ENCODE assay signal across 8 cellular contexts in genomic region chr19:19032420-19033175, GRCh38. TPM values are rescaled to one million over a fixed set of nuclear protein-coding genes. Genes with fewer than 3 reads are reported as not detected.
A peak's percentile ranks its signal among the peaks of the same experiment; 100 is the strongest.
DNase-seq lines count a peak whose midpoint lies in the region; ATAC-seq and TF ChIP-seq lines count a peak whose summit lies in the region.

No MANE protein-coding gene starts in this region.

- ATAC-seq in HG03159 (IDR thresholded peaks at IDR 0.05; ENCODE audit: unreplicated experiment) (peak; percentile 55), lower lobe of right lung (peak; percentile 63 to 75)

- H3K27ac ChIP-seq in ectodermal cell (ENCODE audit: insufficient read depth, low read depth, low read length, poor library complexity, severe bottlenecking) = peak overlapping the region; percentile 56
- H3K27ac ChIP-seq in lower lobe of right lung = peak overlapping the region; percentile 97

- H3K9me3 ChIP-seq in ectodermal cell (ENCODE audit: control insufficient read depth, low read length) (no peaks in the 10 kb centered on the region), lower lobe of right lung (no peaks in the 10 kb centered on the region)

- H3K27me3 ChIP-seq in ectodermal cell (ENCODE audit: control insufficient read depth, insufficient read depth, low read length, poor library complexity, severe bottlenecking) = no peaks in the 10 kb centered on the region
- no peaks in the 10 kb centered on the region for H3K27me3 ChIP-seq in lower lobe of right lung (ENCODE audit: low read depth)

- H3K4me3 ChIP-seq in ectodermal cell (ENCODE audit: insufficient read depth, low read depth, low read length) (peak overlapping the region; percentile 85), lower lobe of right lung (peak overlapping the region; percentile 73)

- TF ChIP-seq CTCF in lower lobe of right lung (IDR thresholded peaks at IDR 0.05) = no peak

- peak; percentile 64 for DNase-seq in NK-92 treated with Interleukin-12 subunit alpha and Interleukin-12 subunit beta, amount 100 ng/mL, for 24 hours (lab: John Stamatoyannopoulos, UW)
- DNase-seq in NK-92 (lab: John Stamatoyannopoulos, UW; ENCODE audit: unreplicated experiment) (no peak), NCI-H526 treated with DMSO at 0.1 percent for 48 hours (lab: John Stamatoyannopoulos, UW) (peak; percentile 67), lower lobe of right lung (peak; percentile 89)
- peak; percentile 78 to 87 for DNase-seq in activated CD4-positive, alpha-beta T cell treated with anti-CD3 and anti-CD28 coated beads, Interleukin-2, amount 50 U/mL, for 48 hours
- DNase-seq in stimulated activated CD4-positive, alpha-beta T cell treated with anti-CD3 and anti-CD28 coated beads, TNF-alpha, amount 100 ng/mL, for 1 hour (ENCODE audit: low read depth in 3 of 3, low spot score in 1 of 3) = peak; percentile 18 to 48 (median 43)

- WGBS in ectodermal cell, 2 experiments = 0 to 1% methylated on average over 31 of the region's 31 CpGs

- H3K4me1 ChIP-seq in ectodermal cell (ENCODE audit: control insufficient read depth, insufficient read depth, low read length) = no peaks in the 10 kb centered on the region
- peaks cover 27% of the 10 kb centered on the region for H3K4me1 ChIP-seq in lower lobe of right lung

- peaks cover 15% of the 10 kb centered on the region for H3K36me3 ChIP-seq in ectodermal cell (ENCODE audit: control insufficient read depth, insufficient read depth, low read length)
- peaks cover 34% of the 10 kb centered on the region for H3K36me3 ChIP-seq in lower lobe of right lung

- intact Hi-C loops in lower lobe of right lung (cut with DNase I) = no loop called here

RNA-seq across cellular contexts. Expression of gene SUGP2, which starts 0.7 kb away (rescaled TPM):
- 129 TPM for polyA plus RNA-seq in ectodermal cell (2013, experiment 1 of 4)
- polyA plus RNA-seq in ectodermal cell (2013, experiment 2 of 4) = 141 TPM
- 120 TPM for polyA plus RNA-seq in ectodermal cell (2013, experiment 3 of 4)
- polyA plus RNA-seq in ectodermal cell (2013, experiment 4 of 4) = 126 TPM
- total RNA-seq in lower lobe of right lung = 72.6 TPM

RNA-seq across cellular contexts. Expression of gene ARMC6, which starts 0.8 kb away (rescaled TPM):
- 35.8 TPM for polyA plus RNA-seq in ectodermal cell (2013, experiment 1 of 4)
- polyA plus RNA-seq in ectodermal cell (2013, experiment 2 of 4) = 36.0 TPM
- 28.0 TPM for polyA plus RNA-seq in ectodermal cell (2013, experiment 3 of 4)
- polyA plus RNA-seq in ectodermal cell (2013, experiment 4 of 4) = 28.4 TPM
- 20.2 TPM for total RNA-seq in lower lobe of right lung

RNA-seq across cellular contexts. Expression of gene SLC25A42, which starts 31.2 kb away (rescaled TPM):
- 7.7 TPM for polyA plus RNA-seq in ectodermal cell (2013, experiment 1 of 4)
- polyA plus RNA-seq in ectodermal cell (2013, experiment 2 of 4) = 6.4 TPM
- 6.6 TPM for polyA plus RNA-seq in ectodermal cell (2013, experiment 3 of 4)
- 7.3 TPM for polyA plus RNA-seq in ectodermal cell (2013, experiment 4 of 4)
- 16.3 TPM for total RNA-seq in lower lobe of right lung
